ENCODE assay signal across 29 cellular contexts in the genomic region with DNA sequence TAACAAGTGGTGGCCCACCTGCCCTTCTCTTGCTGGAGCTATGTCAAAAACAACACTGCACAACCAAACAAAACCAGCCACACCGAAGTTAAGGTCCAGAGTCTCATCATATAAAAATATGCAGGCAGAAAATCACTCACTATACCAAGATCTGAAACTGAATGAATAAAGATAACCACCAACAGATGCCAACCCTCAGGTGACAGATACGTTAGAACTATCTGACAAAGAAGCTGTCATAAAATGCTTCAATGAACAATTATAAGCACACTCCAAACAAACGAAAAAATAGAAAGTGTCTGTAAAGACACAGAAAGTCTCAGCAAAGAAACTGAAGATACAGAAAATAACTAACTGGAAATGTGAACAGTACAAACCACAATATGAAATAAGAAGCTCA. TPM values are rescaled to one million over a fixed set of nuclear protein-coding genes. Genes with fewer than 3 reads are reported as not detected.
DNase-seq lines count a peak whose midpoint lies in the region; ATAC-seq and TF ChIP-seq lines count a peak whose summit lies in the region.
"Had no signal": no experiment of that assay in that cellular context is flagged by ENCODE, and none has a peak within 500 bp of the region (broad histone marks: within the 10 kb centered on the region; RNA-seq: fewer than 3 reads in every experiment).

No MANE protein-coding gene starts in this region.

- peaks cover 0 to 45% of the 10 kb centered on the region in 2 donors for H3K36me3 ChIP-seq in gastrocnemius medialis

- H3K36me3 Mint-ChIP-seq in activated CD8-positive, alpha-beta T cell treated with anti-CD3 and anti-CD28 coated beads for 36 hours (ENCODE audit: low read depth), result peaks cover 63% of the 10 kb centered on the region
- peaks cover 56% of the 10 kb centered on the region for H3K36me3 Mint-ChIP-seq in activated CD8-positive, alpha-beta T cell treated with anti-CD3 and anti-CD28 coated beads, Interleukin-2, amount 10 ng/mL, durations not matched to agents 7 days and 5 days (ENCODE audit: low read depth)
- peaks cover 69% of the 10 kb centered on the region for H3K36me3 Mint-ChIP-seq in nephron (ENCODE audit: low read depth)

- TF ChIP-seq CTCF in activated CD8-positive, alpha-beta T cell treated with anti-CD3 and anti-CD28 coated beads for 36 hours (IDR thresholded peaks at IDR 0.05), result no peak
- TF ChIP-seq CTCF in nephron (IDR thresholded peaks at IDR 0.05; ENCODE audit: unreplicated experiment in 3 of 3) (no peak), gastrocnemius medialis (IDR thresholded peaks at IDR 0.05 in 4 of 5, conservative IDR thresholded peaks at IDR 0.05 in 1 of 5) (no peak)

- H3K27ac Mint-ChIP-seq in activated CD8-positive, alpha-beta T cell treated with anti-CD3 and anti-CD28 coated beads for 36 hours, result peak overlapping the region; percentile 49
- H3K27ac Mint-ChIP-seq in activated CD8-positive, alpha-beta T cell treated with anti-CD3 and anti-CD28 coated beads, Interleukin-2, amount 10 ng/mL, durations not matched to agents 7 days and 5 days, result no peak overlapping the region
- H3K27ac Mint-ChIP-seq in nephron, result peak overlapping the region; percentile 2 to 24 (median 10)
- H3K27ac Mint-ChIP-seq: endodermal cell had no signal

- H3K27ac ChIP-seq in gastrocnemius medialis, result no peak overlapping the region
- H3K27ac ChIP-seq: brain microvascular endothelial cell, esophagus squamous epithelium, gastroesophageal sphincter, stomach, transverse colon had no signal

- intact Hi-C loops in activated CD8-positive, alpha-beta T cell treated with anti-CD3 and anti-CD28 coated beads for 36 hours (cut with micrococcal nuclease), result no loop called here
- intact Hi-C loops in gastrocnemius medialis (cut with DNase I; ENCODE audit: low total_unique reads), result no loop called here

- TF ChIP-seq POLR2A in gastrocnemius medialis (IDR thresholded peaks at IDR 0.05), result no peak

- POLR2A ChIA-PET in activated CD8-positive, alpha-beta T cell treated with anti-CD3 and anti-CD28 coated beads for 36 hours (lab: Charles Lee), result interaction anchor here (0.7 to 1.7 kb wide), 4 partner anchors 9 to 343 kb away, joined by 3 to 7 read pairs (median 3); no protein-coding TSS in a partner anchor
- POLR2A ChIA-PET in activated CD8-positive, alpha-beta T cell treated with anti-CD3 and anti-CD28 coated beads, Interleukin-2, amount 10 ng/mL, durations not matched to agents 7 days and 5 days (lab: Charles Lee), result interaction anchor here (1.2 to 1.4 kb wide), 3 partner anchors 9 to 20 kb away, joined by 3 to 7 read pairs (median 4); no protein-coding TSS in a partner anchor

- in situ Hi-C loops in gastrocnemius medialis (cut with MboI; ENCODE audit: low sequenced_read_pairs in 4 of 4), result no loop called here

- H3K27me3 ChIP-seq in gastrocnemius medialis, result no peaks in the 10 kb centered on the region
- H3K27me3 ChIP-seq: brain microvascular endothelial cell, esophagus squamous epithelium, gastroesophageal sphincter, stomach, transverse colon had no signal

- H3K4me1 ChIP-seq in gastrocnemius medialis, result no peaks in the 10 kb centered on the region
- H3K4me1 ChIP-seq: esophagus squamous epithelium, gastroesophageal sphincter, HAP-1, stomach, transverse colon had no signal

- H3K4me3 ChIP-seq in gastrocnemius medialis, result no peak overlapping the region
- H3K4me3 ChIP-seq: esophagus squamous epithelium, gastroesophageal sphincter, HAP-1, lung, stomach, transverse colon had no signal

- CTCF ChIA-PET in activated CD8-positive, alpha-beta T cell treated with anti-CD3 and anti-CD28 coated beads for 36 hours (lab: Charles Lee), result interaction anchor here (1.1 to 2.1 kb wide), 2 partner anchors 11 to 55 kb away, joined by 4 to 6 read pairs; no protein-coding TSS in a partner anchor
- CTCF ChIA-PET in activated CD8-positive, alpha-beta T cell treated with anti-CD3 and anti-CD28 coated beads, Interleukin-2, amount 10 ng/mL, durations not matched to agents 7 days and 5 days (lab: Charles Lee), result interaction anchor here (1.5 to 1.6 kb wide), 3 partner anchors 10 to 55 kb away, joined by 3 to 4 read pairs (median 4); no protein-coding TSS in a partner anchor

- no peaks in the 10 kb centered on the region for H3K27me3 Mint-ChIP-seq in activated CD8-positive, alpha-beta T cell treated with anti-CD3 and anti-CD28 coated beads for 36 hours
- no peaks in the 10 kb centered on the region for H3K27me3 Mint-ChIP-seq in activated CD8-positive, alpha-beta T cell treated with anti-CD3 and anti-CD28 coated beads, Interleukin-2, amount 10 ng/mL, durations not matched to agents 7 days and 5 days (ENCODE audit: low read depth)
- no peaks in the 10 kb centered on the region for H3K27me3 Mint-ChIP-seq in nephron (ENCODE audit: low read depth)
- H3K27me3 Mint-ChIP-seq: IgD-negative memory B cell had no signal

- DNase-seq in activated CD8-positive, alpha-beta T cell treated with anti-CD3 and anti-CD28 coated beads for 36 hours, result no peak
- no peak for DNase-seq in activated CD8-positive, alpha-beta T cell treated with anti-CD3 and anti-CD28 coated beads, Interleukin-2, amount 10 ng/mL, durations not matched to agents 7 days and 5 days
- DNase-seq in activated gamma-delta T cell (lab: John Stamatoyannopoulos, UW), result no peak
- DNase-seq in gastrocnemius medialis, result no peak
- no peak for DNase-seq in NCI-H524 (lab: John Stamatoyannopoulos, UW)
- DNase-seq: 8988T; activated CD4-positive, alpha-beta T cell treated with anti-CD3 and anti-CD28 coated beads for 48 hours; activated effector memory CD4-positive, alpha-beta T cell treated with Interleukin-2 at 50 U/mL for 16 hours; AML-193; brain microvascular endothelial cell; endodermal cell; esophagus squamous epithelium; GF-D8; hypothalamus; NCI-H510A treated with DMSO at 0.1 percent for 48 hours; occipital lobe; retina; SK-N-SH; stimulated activated CD4-positive, alpha-beta T cell treated with anti-CD3 and anti-CD28 coated beads, Interleukin-4, amount 100 ng/mL, for 24 hours; stomach; T-helper 2 cell; transverse colon had no signal

- no peaks in the 10 kb centered on the region for H3K9me3 Mint-ChIP-seq in activated CD8-positive, alpha-beta T cell treated with anti-CD3 and anti-CD28 coated beads for 36 hours
- H3K9me3 Mint-ChIP-seq in activated CD8-positive, alpha-beta T cell treated with anti-CD3 and anti-CD28 coated beads, Interleukin-2, amount 10 ng/mL, durations not matched to agents 7 days and 5 days (ENCODE audit: insufficient read depth), result no peaks in the 10 kb centered on the region
- no peaks in the 10 kb centered on the region for H3K9me3 Mint-ChIP-seq in nephron
- H3K9me3 Mint-ChIP-seq: endodermal cell, IgD-negative memory B cell had no signal

- ATAC-seq in activated CD8-positive, alpha-beta T cell treated with anti-CD3 and anti-CD28 coated beads for 36 hours, result no peak
- no peak for ATAC-seq in activated CD8-positive, alpha-beta T cell treated with anti-CD3 and anti-CD28 coated beads, Interleukin-2, amount 10 ng/mL, durations not matched to agents 7 days and 5 days
- ATAC-seq in GM19468 (IDR thresholded peaks at IDR 0.05; ENCODE audit: extremely low read depth, unreplicated experiment) (peak; percentile 34), HG03469 (IDR thresholded peaks at IDR 0.05; ENCODE audit: unreplicated experiment) (peak; percentile 38), gastrocnemius medialis (no peak)
- ATAC-seq: gastroesophageal sphincter had no signal

- H3K4me3 Mint-ChIP-seq in activated CD8-positive, alpha-beta T cell treated with anti-CD3 and anti-CD28 coated beads for 36 hours, result no peak overlapping the region
- no peak overlapping the region for H3K4me3 Mint-ChIP-seq in activated CD8-positive, alpha-beta T cell treated with anti-CD3 and anti-CD28 coated beads, Interleukin-2, amount 10 ng/mL, durations not matched to agents 7 days and 5 days
- no peak overlapping the region for H3K4me3 Mint-ChIP-seq in nephron
- H3K4me3 Mint-ChIP-seq: endodermal cell, IgD-negative memory B cell had no signal

- no peaks in the 10 kb centered on the region for H3K9me3 ChIP-seq in gastrocnemius medialis
- H3K9me3 ChIP-seq: esophagus squamous epithelium, gastroesophageal sphincter, HAP-1, SK-N-SH, stomach, transverse colon had no signal

- peaks cover 64% of the 10 kb centered on the region for H3K4me1 Mint-ChIP-seq in activated CD8-positive, alpha-beta T cell treated with anti-CD3 and anti-CD28 coated beads for 36 hours (ENCODE audit: low read depth)
- H3K4me1 Mint-ChIP-seq in activated CD8-positive, alpha-beta T cell treated with anti-CD3 and anti-CD28 coated beads, Interleukin-2, amount 10 ng/mL, durations not matched to agents 7 days and 5 days (ENCODE audit: low read depth), result peaks cover 32% of the 10 kb centered on the region
- no peaks in the 10 kb centered on the region for H3K4me1 Mint-ChIP-seq in nephron
- H3K4me1 Mint-ChIP-seq: endodermal cell had no signal

RNA-seq across cellular contexts. Expression of gene ZNF496, which starts 14.0 kb away (rescaled TPM):
- 10 to 100 TPM; 27.5 to 28.0 TPM for total RNA-seq in activated CD8-positive, alpha-beta T cell treated with anti-CD3 and anti-CD28 coated beads for 36 hours
- 10 to 100 TPM; 20.5 to 22.0 TPM for total RNA-seq in activated CD8-positive, alpha-beta T cell treated with anti-CD3 and anti-CD28 coated beads, Interleukin-2, amount 10 ng/mL, durations not matched to agents 7 days and 5 days
- total RNA-seq in gastrocnemius medialis, result 10 to 100 TPM; 34.2 to 47.4 (median 39.7) TPM

Comparison
In these comparisons a context has a peak if more than half of its experiments do, and no peak if none do; other contexts are left out.
1. ATAC-seq: peak in GM19468 (single experiment) and HG03469 (single experiment); none in activated CD8-positive, alpha-beta T cell treated with anti-CD3 and anti-CD28 coated beads for 36 hours (single experiment), activated CD8-positive, alpha-beta T cell treated with anti-CD3 and anti-CD28 coated beads, Interleukin-2, amount 10 ng/mL, durations not matched to agents 7 days and 5 days (single experiment) and gastrocnemius medialis (0 of 2).